In genomic region chr6:129709451-129709908, GRCh38 we compare ENCODE assay signal across 1 cellular context.
TF ChIP-seq lines count a peak whose summit lies in the region.

No MANE protein-coding gene starts in this region.

TF ChIP-seq in IMR-90, 13 proteins besides CTCF, POLR2A, EP300 and RAD21:
- no peak for TF ChIP-seq MAZ (IDR thresholded peaks at IDR 0.05; ENCODE audit: borderline replicate concordance, low read depth, low read length)
- no peak for TF ChIP-seq CEBPB (IDR thresholded peaks at IDR 0.05; ENCODE audit: low read depth, low read length)
- TF ChIP-seq USF2 (IDR thresholded peaks at IDR 0.05; ENCODE audit: low read depth, low read length): no peak
- TF ChIP-seq CHD1 (IDR thresholded peaks at IDR 0.05; ENCODE audit: low read depth, low read length): no peak
- no peak for TF ChIP-seq MXI1 (IDR thresholded peaks at IDR 0.05; ENCODE audit: borderline replicate concordance, low read depth, low read length)
- TF ChIP-seq ELK1 (IDR thresholded peaks at IDR 0.05; ENCODE audit: borderline replicate concordance, low read depth, low read length): no peak
- TF ChIP-seq NFE2L2 (IDR thresholded peaks at IDR 0.05; ENCODE audit: low read depth, low read length): no peak
- TF ChIP-seq SMC3 (IDR thresholded peaks at IDR 0.05; ENCODE audit: low read depth, low read length): no peak
- TF ChIP-seq BHLHE40 (IDR thresholded peaks at IDR 0.05; ENCODE audit: low read depth, low read length): no peak
- no peak for TF ChIP-seq MAFK (IDR thresholded peaks at IDR 0.05; ENCODE audit: low read depth, low read length)
- TF ChIP-seq RFX5 (IDR thresholded peaks at IDR 0.05; ENCODE audit: low read depth, low read length): no peak
- TF ChIP-seq RCOR1 (IDR thresholded peaks at IDR 0.05; ENCODE audit: insufficient replicate concordance, low read length): no peak
- TF ChIP-seq FOS (IDR thresholded peaks at IDR 0.05; ENCODE audit: low read depth, low read length): no peak
